ENCODE assay signal across 1 cellular context in genomic region chr1:224928906-224929305, GRCh38.
TF ChIP-seq lines count a peak whose summit lies in the region.

No MANE protein-coding gene starts in this region.

TF ChIP-seq in WTC11, 78 proteins besides CTCF, POLR2A, EP300 and RAD21 (continued from another document):
- no peak for TF ChIP-seq ZNF512 (CRISPR knock-in tag; IDR thresholded peaks at IDR 0.05; ENCODE audit: borderline replicate concordance)
- no peak for TF ChIP-seq ZNF263 (CRISPR knock-in tag; IDR thresholded peaks at IDR 0.05; ENCODE audit: low read depth)
- no peak for TF ChIP-seq CBFB (CRISPR knock-in tag; IDR thresholded peaks at IDR 0.05; ENCODE audit: low read depth)
- TF ChIP-seq IRF1 (CRISPR knock-in tag; IDR thresholded peaks at IDR 0.05), result no peak
- no peak for TF ChIP-seq SP1 (CRISPR knock-in tag; conservative IDR thresholded peaks at IDR 0.05)
- no peak for TF ChIP-seq FOXJ3 (CRISPR knock-in tag; IDR thresholded peaks at IDR 0.05; ENCODE audit: borderline replicate concordance)
